Comparison of ENCODE assay signal across 8 cellular contexts in the genomic region with DNA sequence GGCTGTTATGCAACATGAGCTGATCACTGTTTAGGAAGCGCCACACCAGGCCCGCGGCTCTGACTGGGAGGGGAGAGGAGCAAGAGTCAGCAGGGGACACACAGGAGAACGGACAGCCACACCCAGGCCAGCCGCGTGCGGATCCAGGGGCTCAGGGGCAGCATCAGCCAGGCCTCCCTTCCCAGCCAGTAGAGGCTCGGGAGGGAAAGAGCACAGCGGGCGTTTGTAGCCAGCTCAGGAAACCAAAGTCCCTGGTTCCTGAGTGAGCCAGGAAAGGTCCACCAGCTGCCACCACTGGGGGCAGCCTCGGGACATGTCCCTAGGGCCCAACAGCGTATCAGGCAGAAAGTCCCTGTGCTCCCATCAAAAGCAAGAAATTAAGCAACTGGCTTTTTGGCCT.
DNase-seq lines count a peak whose midpoint lies in the region; ATAC-seq and TF ChIP-seq lines count a peak whose summit lies in the region.

No MANE protein-coding gene starts in this region.

- no peaks in the 10 kb centered on the region for H3K9me3 Mint-ChIP-seq in T-helper 2 cell treated with Interferon-gamma antibody and Interleukin-4, amounts not matched to agents 5 μg/mL and 100 μg/mL, for 36 hours

- H3K4me3 ChIP-seq in RWPE2 (ENCODE audit: severe bottlenecking) (no peak overlapping the region), cardiac muscle cell (no peak overlapping the region), skeletal muscle satellite cell (ENCODE audit: low read length) (no peak overlapping the region)

- TF ChIP-seq CTCF in RWPE2 (IDR thresholded peaks at IDR 0.05; ENCODE audit: poor library complexity, severe bottlenecking): peak; percentile 32
- peak; percentile 64 for TF ChIP-seq CTCF in cardiac muscle cell (IDR thresholded peaks at IDR 0.05; ENCODE audit: low read depth, low read length)

- no peak overlapping the region for H3K4me3 Mint-ChIP-seq in T-helper 2 cell treated with Interferon-gamma antibody and Interleukin-4, amounts not matched to agents 5 μg/mL and 100 μg/mL, for 36 hours

- H3K27ac ChIP-seq in RWPE2 (ENCODE audit: poor library complexity, severe bottlenecking): no peak overlapping the region
- peak overlapping the region; percentile 26 for H3K27ac ChIP-seq in cardiac muscle cell

- peak overlapping the region; percentile 62 for H3K4me2 ChIP-seq in skeletal muscle satellite cell (ENCODE audit: low read length)

- H3K9me3 ChIP-seq in RWPE2 (ENCODE audit: severe bottlenecking) (no peaks in the 10 kb centered on the region), cardiac muscle cell (ENCODE audit: low read depth) (no peaks in the 10 kb centered on the region), skeletal muscle satellite cell (replicated peaks; ENCODE audit: low read length) (no peaks in the 10 kb centered on the region)

- H3K36me3 Mint-ChIP-seq in T-helper 2 cell treated with Interferon-gamma antibody and Interleukin-4, amounts not matched to agents 5 μg/mL and 100 μg/mL, for 36 hours (ENCODE audit: low read depth): no peaks in the 10 kb centered on the region

- peak overlapping the region; percentile 32 for H3K27ac Mint-ChIP-seq in T-helper 2 cell treated with Interferon-gamma antibody and Interleukin-4, amounts not matched to agents 5 μg/mL and 100 μg/mL, for 36 hours

- no peak for DNase-seq in T-helper 2 cell treated with Interferon-gamma antibody and Interleukin-4, amounts not matched to agents 5 μg/mL and 100 μg/mL, for 36 hours (ENCODE audit: low spot score)
- DNase-seq in T-helper 2 cell (no peak), RWPE2 (ENCODE audit: low spot score) (no peak), cardiac muscle cell (ENCODE audit: low read depth in 1 of 2, low spot score in 1 of 2) (peak; percentile 61 to 63), SIG-M5 (lab: John Stamatoyannopoulos, UW) (no peak)

- peak overlapping the region; percentile 12 for H3K9ac ChIP-seq in skeletal muscle satellite cell (ENCODE audit: low read depth, low read length)

- H3K27me3 ChIP-seq in RWPE2 (ENCODE audit: insufficient read depth, poor library complexity, severe bottlenecking): no peaks in the 10 kb centered on the region
- no peaks in the 10 kb centered on the region for H3K27me3 ChIP-seq in cardiac muscle cell
- H3K27me3 ChIP-seq in skeletal muscle satellite cell (ENCODE audit: control insufficient read depth, insufficient read depth, low read length): no peaks in the 10 kb centered on the region

- H3K27me3 Mint-ChIP-seq in T-helper 2 cell treated with Interferon-gamma antibody and Interleukin-4, amounts not matched to agents 5 μg/mL and 100 μg/mL, for 36 hours (ENCODE audit: low read depth): no peaks in the 10 kb centered on the region

- no peaks in the 10 kb centered on the region for H3K4me1 ChIP-seq in RWPE2 (ENCODE audit: insufficient read depth, poor library complexity, severe bottlenecking)
- H3K4me1 ChIP-seq in cardiac muscle cell (ENCODE audit: low read depth): peaks cover 30% of the 10 kb centered on the region
- peaks cover 21% of the 10 kb centered on the region for H3K4me1 ChIP-seq in skeletal muscle satellite cell (ENCODE audit: control insufficient read depth, insufficient read depth, low read length)

- ATAC-seq in RWPE2 (ENCODE audit: low read depth) (no peak), GM19324 (IDR thresholded peaks at IDR 0.05; ENCODE audit: low FRiP score, unreplicated experiment) (no peak), HG02973 (IDR thresholded peaks at IDR 0.05; ENCODE audit: unreplicated experiment) (no peak)

- no peaks in the 10 kb centered on the region for H3K4me1 Mint-ChIP-seq in T-helper 2 cell treated with Interferon-gamma antibody and Interleukin-4, amounts not matched to agents 5 μg/mL and 100 μg/mL, for 36 hours (ENCODE audit: low read depth)

- H3K36me3 ChIP-seq in RWPE2 (ENCODE audit: low read depth): no peaks in the 10 kb centered on the region
- peaks cover 3% of the 10 kb centered on the region for H3K36me3 ChIP-seq in cardiac muscle cell
- peaks cover 6% of the 10 kb centered on the region for H3K36me3 ChIP-seq in skeletal muscle satellite cell (ENCODE audit: insufficient read depth, low read length)

Comparison
In these comparisons a context has a peak if more than half of its experiments do, and no peak if none do; other contexts are left out.
1. DNase-seq: peak in cardiac muscle cell (2 of 2); none in T-helper 2 cell treated with Interferon-gamma antibody and Interleukin-4, amounts not matched to agents 5 μg/mL and 100 μg/mL, for 36 hours (single experiment), T-helper 2 cell (0 of 5), RWPE2 (single experiment) and SIG-M5 (single experiment).